Comparison of ENCODE assay signal across 12 cellular contexts in genomic region chr7:101900103-101900502, GRCh38.
DNase-seq lines count a peak whose midpoint lies in the region; ATAC-seq, FAIRE-seq and TF ChIP-seq lines count a peak whose summit lies in the region.
"Had no signal": no experiment of that assay in that cellular context is flagged by ENCODE, and none has a peak within 500 bp of the region (broad histone marks: within the 10 kb centered on the region; RNA-seq: fewer than 3 reads in every experiment).

No MANE protein-coding gene starts in this region.

- no peak for TF ChIP-seq CTCF in AG09309 (IDR thresholded peaks at IDR 0.05; ENCODE audit: control insufficient read depth, insufficient read depth, low read depth, low read length, missing control alignments)
- no peak for TF ChIP-seq CTCF in RWPE2 (IDR thresholded peaks at IDR 0.05; ENCODE audit: poor library complexity, severe bottlenecking)
- no peak for TF ChIP-seq CTCF in foreskin fibroblast (IDR thresholded peaks at IDR 0.05; ENCODE audit: low read depth, low read length)
- TF ChIP-seq CTCF in kidney (IDR thresholded peaks at IDR 0.05; ENCODE audit: borderline replicate concordance, extremely low read depth, insufficient read depth) = no peak

- no peak overlapping the region for H2AFZ ChIP-seq in trophoblast cell (ENCODE audit: insufficient read depth, low read length, poor library complexity)

- no peak overlapping the region for H2BK120ac ChIP-seq in trophoblast cell (ENCODE audit: insufficient read depth, low read length, poor library complexity)

- no CpG with 5 or more reads among the region's 18 CpGs for WGBS in trophoblast cell (ENCODE audit: extremely low coverage, insufficient coverage, insufficient read length)

- H3K4ac ChIP-seq in trophoblast cell (ENCODE audit: low read depth, low read length) = no peak overlapping the region

- intact Hi-C loops in kidney (cut with DNase I) = no loop called here

- no peak for FAIRE-seq in kidney (lab: Jason Lieb, UNC)
- FAIRE-seq: H54 had no signal

- H4K91ac ChIP-seq in trophoblast cell (ENCODE audit: low read depth, low read length) = no peak overlapping the region

- H3K4me3 ChIP-seq in AG09309 (ENCODE audit: control insufficient read depth, low read depth, low read length) (peak overlapping the region; percentile 34), RWPE2 (ENCODE audit: severe bottlenecking) (peak overlapping the region; percentile 18), foreskin fibroblast (ENCODE audit: low read depth in 1 of 2, low read length in 2 of 2) (peak overlapping the region; percentile 51 to 76), trophoblast cell (ENCODE audit: low read depth, low read length) (no peak overlapping the region), kidney (ENCODE audit: low read length in 2 of 2) (no peak overlapping the region)

- no peak overlapping the region for H4K12ac ChIP-seq in trophoblast cell (ENCODE audit: low read depth, low read length)

- H3K36me3 ChIP-seq in RWPE2 (ENCODE audit: low read depth) = no peaks in the 10 kb centered on the region
- peaks cover 4% of the 10 kb centered on the region in 2 experiments for H3K36me3 ChIP-seq in trophoblast cell (ENCODE audit: control insufficient read depth in 1 of 2, insufficient read depth in 2 of 2, low read length in 2 of 2)
- H3K36me3 ChIP-seq in kidney (ENCODE audit: control insufficient read depth in 1 of 2, insufficient read depth in 2 of 2, low read length in 2 of 2) = no peaks in the 10 kb centered on the region

- peaks cover 6% of the 10 kb centered on the region for H3K79me2 ChIP-seq in trophoblast cell (ENCODE audit: control insufficient read depth, insufficient read depth, low read length, poor library complexity)

- no peak overlapping the region for H2BK5ac ChIP-seq in trophoblast cell (ENCODE audit: low read depth, low read length, poor library complexity)

- peak; percentile 74 for ATAC-seq in RWPE2 (ENCODE audit: low read depth)
- no peak for ATAC-seq in HG03439 (IDR thresholded peaks at IDR 0.05; ENCODE audit: unreplicated experiment)
- ATAC-seq: T-helper 17 cell had no signal

- H3K27ac ChIP-seq in RWPE2 (ENCODE audit: poor library complexity, severe bottlenecking) (no peak overlapping the region), trophoblast cell (ENCODE audit: low read depth, low read length) (no peak overlapping the region), kidney (ENCODE audit: low read depth in 2 of 2, low read length in 2 of 2) (no peak overlapping the region)

- DNase-seq in AG09309 (ENCODE audit: low read depth) = no peak
- DNase-seq in RWPE2 (ENCODE audit: low spot score) = no peak
- DNase-seq in foreskin fibroblast = peak in 1 of 2 donors; percentile 71
- no peak for DNase-seq in trophoblast cell
- DNase-seq in RPMI8226 = no peak
- no peak for DNase-seq in kidney
- DNase-seq in epidermal melanocyte (ENCODE audit: insufficient read length, low spot score) = no peak
- DNase-seq: AML-193, MM.1S, T-helper 17 cell had no signal

- H2BK12ac ChIP-seq in trophoblast cell (ENCODE audit: low read length) = no peak overlapping the region

- H3K9ac ChIP-seq in trophoblast cell (ENCODE audit: low read length) (peak overlapping the region; percentile 36), kidney (ENCODE audit: low read length in 2 of 2) (no peak overlapping the region)

- H3K79me1 ChIP-seq in trophoblast cell (ENCODE audit: low read length) = no peaks in the 10 kb centered on the region

- no peak overlapping the region for H3K14ac ChIP-seq in trophoblast cell (ENCODE audit: low read length)

- H3K4me1 ChIP-seq in RWPE2 (ENCODE audit: insufficient read depth, poor library complexity, severe bottlenecking) (peaks cover 4% of the 10 kb centered on the region), trophoblast cell (ENCODE audit: control insufficient read depth in 1 of 2, insufficient read depth in 2 of 2, low read length in 2 of 2) (peaks cover 6 to 15% of the 10 kb centered on the region in 2 experiments), kidney (ENCODE audit: control insufficient read depth in 1 of 2, insufficient read depth in 1 of 2, low read depth in 1 of 2, low read length in 2 of 2) (peaks cover 0 to 3% of the 10 kb centered on the region in 2 donors)

- H4K8ac ChIP-seq in trophoblast cell (ENCODE audit: low read depth, low read length) = no peak overlapping the region

- H3K27me3 ChIP-seq in RWPE2 (ENCODE audit: insufficient read depth, poor library complexity, severe bottlenecking) = no peaks in the 10 kb centered on the region
- H3K27me3 ChIP-seq in trophoblast cell (ENCODE audit: insufficient read depth, low read length) = no peaks in the 10 kb centered on the region

- H3K4me2 ChIP-seq in trophoblast cell (ENCODE audit: low read length) = no peak overlapping the region

- H3K9me3 ChIP-seq in RWPE2 (ENCODE audit: severe bottlenecking) (no peaks in the 10 kb centered on the region), trophoblast cell (ENCODE audit: insufficient read depth, low read depth, low read length) (no peaks in the 10 kb centered on the region), kidney (ENCODE audit: control insufficient read depth in 1 of 2, low read length in 2 of 2) (no peaks in the 10 kb centered on the region)

- no peak overlapping the region for H2AK5ac ChIP-seq in trophoblast cell (ENCODE audit: low read length)

- no peak overlapping the region for H3K23ac ChIP-seq in trophoblast cell (ENCODE audit: low read length)

- H3K18ac ChIP-seq in trophoblast cell (ENCODE audit: low read length) = no peak overlapping the region

Comparison
In these comparisons a context has a peak if more than half of its experiments do, and no peak if none do; other contexts are left out.
1. H3K4me3 ChIP-seq: peak in AG09309 (single experiment), RWPE2 (single experiment) and foreskin fibroblast (2 of 2); none in trophoblast cell (single experiment) and kidney (0 of 2).